Comparison of ENCODE assay signal across 8 cellular contexts in the genomic region with DNA sequence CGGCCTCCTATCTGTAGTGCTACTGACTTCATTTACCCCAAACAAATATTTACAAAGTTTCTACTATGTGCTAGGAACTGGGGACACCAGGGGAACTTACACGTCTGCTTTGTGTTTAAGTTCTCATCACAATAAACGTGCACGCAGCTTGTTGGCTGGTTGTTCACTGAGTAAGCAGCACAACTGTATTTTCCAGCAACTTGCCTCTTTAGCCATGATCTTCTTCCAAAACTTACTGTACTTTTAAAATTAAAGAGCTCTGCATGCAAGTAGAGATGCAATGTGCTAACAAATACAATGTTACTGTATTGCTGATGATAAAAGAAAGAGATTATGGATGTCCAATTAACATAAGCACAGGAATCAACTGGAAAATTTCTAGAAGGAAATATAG.
DNase-seq lines count a peak whose midpoint lies in the region; ATAC-seq and TF ChIP-seq lines count a peak whose summit lies in the region.

No MANE protein-coding gene starts in this region.

- H3K9me3 ChIP-seq in spleen, result no peaks in the 10 kb centered on the region

- H3K9me3 Mint-ChIP-seq in GM23338 (peaks cover 17% of the 10 kb centered on the region; the same call in 2 of the 3 replicates), WTC11 (peaks cover 10% of the 10 kb centered on the region)

- CTCF ChIA-PET in WTC11 (lab: Charles Lee), result interaction anchor here (1.5 to 2.3 kb wide), 2 partner anchors 19 to 85 kb away, joined by 7 to 9 read pairs; no protein-coding TSS in a partner anchor

- no peaks in the 10 kb centered on the region for H3K27me3 ChIP-seq in GM23338 (ENCODE audit: insufficient read depth)
- no peaks in the 10 kb centered on the region for H3K27me3 ChIP-seq in spleen (replicated peaks in 1 of 7)

- no peak overlapping the region for H2AFZ ChIP-seq in GM23338

- H3K27ac ChIP-seq in GM23338 (ENCODE audit: low read depth) (peak overlapping the region; percentile 83), spleen (peak overlapping the region; percentile 62 to 95 (median 86))

- H3K27me3 Mint-ChIP-seq in GM23338 (ENCODE audit: insufficient read depth, low read depth, poor library complexity) (peaks cover 21% of the 10 kb centered on the region), WTC11 (ENCODE audit: low read depth) (no peaks in the 10 kb centered on the region)

- 39 to 65% (median 55%) methylated on average over 4 of the region's 4 CpGs for WGBS in spleen, 5 donors

- TF ChIP-seq CTCF in GM23338 (conservative IDR thresholded peaks at IDR 0.05; ENCODE audit: low read depth in 2 of 2), result no peak
- TF ChIP-seq CTCF in WTC11 (IDR thresholded peaks at IDR 0.05), result no peak
- no peak for TF ChIP-seq CTCF in fibroblast of villous mesenchyme (IDR thresholded peaks at IDR 0.05; ENCODE audit: insufficient read depth, low read depth, low read length)
- TF ChIP-seq CTCF in spleen (IDR thresholded peaks at IDR 0.05 in 8 of 11, conservative IDR thresholded peaks at IDR 0.05 in 3 of 11), result no peak

- intact Hi-C loops in spleen (cut with DNase I; ENCODE audit: low total_unique reads), result loop anchor here (10.0 kb wide), 1 partner anchor 58 kb away; no protein-coding TSS in a partner anchor

- H3K27ac Mint-ChIP-seq in GM23338, result peak overlapping the region; percentile 10; the same call in 1 of the 2 replicates
- peak overlapping the region; percentile 93 for H3K27ac Mint-ChIP-seq in WTC11

- H3F3A ChIP-seq in GM23338 (replicated peaks; ENCODE audit: low read depth), result no peaks in the 10 kb centered on the region; the same call in 1 of the 2 replicates

- H3K4me3 Mint-ChIP-seq in GM23338, result no peak overlapping the region
- H3K4me3 Mint-ChIP-seq in WTC11, result no peak overlapping the region; the same call in 1 of the 2 replicates

- ATAC-seq in GM23338 (no peak), WTC11 (no peak)

- H3K4me1 Mint-ChIP-seq in GM23338 (peaks cover 82% of the 10 kb centered on the region), WTC11 (peaks cover 91% of the 10 kb centered on the region)

- DNase-seq in GM23338 (ENCODE audit: low spot score) (no peak), WTC11 (ENCODE audit: low spot score) (no peak), fibroblast of villous mesenchyme (ENCODE audit: low read depth) (no peak), spleen (no peak), NCI-H1436 treated with DMSO at 0.1 percent for 48 hours (lab: John Stamatoyannopoulos, UW) (no peak), kidney glomerular epithelial cell (lab: John Stamatoyannopoulos, UW) (no peak), NCI-H146 (lab: John Stamatoyannopoulos, UW) (no peak)
- DNase-seq in activated CD4-positive, alpha-beta T cell treated with anti-CD3 and anti-CD28 coated beads for 48 hours, result no peak

- no peak for TF ChIP-seq POLR2A in spleen (IDR thresholded peaks at IDR 0.05)

- H3K4me1 ChIP-seq in GM23338 (ENCODE audit: insufficient read depth) (peaks cover 75% of the 10 kb centered on the region), spleen (peaks cover 48 to 98% (median 92%) of the 10 kb centered on the region in 6 donors)

- H4K20me1 ChIP-seq in GM23338 (replicated peaks; ENCODE audit: insufficient read depth), result no peaks in the 10 kb centered on the region

- H3K36me3 ChIP-seq in GM23338 (ENCODE audit: insufficient read depth) (no peaks in the 10 kb centered on the region), spleen (no peaks in the 10 kb centered on the region)

- H3K4me3 ChIP-seq in GM23338, result peak overlapping the region; percentile 33
- peak overlapping the region; percentile 1 for H3K4me3 ChIP-seq in fibroblast of villous mesenchyme (ENCODE audit: low read depth, low read length)
- peak overlapping the region in 2 of 8 donors; percentile 29 to 63 for H3K4me3 ChIP-seq in spleen

- POLR2A ChIA-PET in WTC11 (lab: Charles Lee), result no interaction called here

- peak overlapping the region; percentile 60 for H3K4me2 ChIP-seq in GM23338

- H3K9me2 ChIP-seq in GM23338 (ENCODE audit: insufficient read depth), result peaks cover 12% of the 10 kb centered on the region; the same call in 1 of the 2 replicates

- H3K36me3 Mint-ChIP-seq in GM23338 (ENCODE audit: low read depth) (peaks cover 15% of the 10 kb centered on the region), WTC11 (peaks cover 10% of the 10 kb centered on the region)

- H3K79me2 ChIP-seq in GM23338 (replicated peaks; ENCODE audit: insufficient read depth), result peaks cover 87% of the 10 kb centered on the region

TF ChIP-seq in GM23338, 12 proteins besides CTCF, POLR2A, EP300 and RAD21 (continues in another document):
- TF ChIP-seq, protein P1, sequence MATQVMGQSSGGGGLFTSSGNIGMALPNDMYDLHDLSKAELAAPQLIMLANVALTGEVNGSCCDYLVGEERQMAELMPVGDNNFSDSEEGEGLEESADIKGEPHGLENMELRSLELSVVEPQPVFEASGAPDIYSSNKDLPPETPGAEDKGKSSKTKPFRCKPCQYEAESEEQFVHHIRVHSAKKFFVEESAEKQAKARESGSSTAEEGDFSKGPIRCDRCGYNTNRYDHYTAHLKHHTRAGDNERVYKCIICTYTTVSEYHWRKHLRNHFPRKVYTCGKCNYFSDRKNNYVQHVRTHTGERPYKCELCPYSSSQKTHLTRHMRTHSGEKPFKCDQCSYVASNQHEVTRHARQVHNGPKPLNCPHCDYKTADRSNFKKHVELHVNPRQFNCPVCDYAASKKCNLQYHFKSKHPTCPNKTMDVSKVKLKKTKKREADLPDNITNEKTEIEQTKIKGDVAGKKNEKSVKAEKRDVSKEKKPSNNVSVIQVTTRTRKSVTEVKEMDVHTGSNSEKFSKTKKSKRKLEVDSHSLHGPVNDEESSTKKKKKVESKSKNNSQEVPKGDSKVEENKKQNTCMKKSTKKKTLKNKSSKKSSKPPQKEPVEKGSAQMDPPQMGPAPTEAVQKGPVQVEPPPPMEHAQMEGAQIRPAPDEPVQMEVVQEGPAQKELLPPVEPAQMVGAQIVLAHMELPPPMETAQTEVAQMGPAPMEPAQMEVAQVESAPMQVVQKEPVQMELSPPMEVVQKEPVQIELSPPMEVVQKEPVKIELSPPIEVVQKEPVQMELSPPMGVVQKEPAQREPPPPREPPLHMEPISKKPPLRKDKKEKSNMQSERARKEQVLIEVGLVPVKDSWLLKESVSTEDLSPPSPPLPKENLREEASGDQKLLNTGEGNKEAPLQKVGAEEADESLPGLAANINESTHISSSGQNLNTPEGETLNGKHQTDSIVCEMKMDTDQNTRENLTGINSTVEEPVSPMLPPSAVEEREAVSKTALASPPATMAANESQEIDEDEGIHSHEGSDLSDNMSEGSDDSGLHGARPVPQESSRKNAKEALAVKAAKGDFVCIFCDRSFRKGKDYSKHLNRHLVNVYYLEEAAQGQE (IDR thresholded peaks at IDR 0.05; ENCODE audit: unreplicated experiment), result no peak
- TF ChIP-seq POLR2AphosphoS5 (IDR thresholded peaks at IDR 0.05; ENCODE audit: low read depth), result no peak

TF ChIP-seq in WTC11, 78 proteins besides CTCF, POLR2A, EP300 and RAD21:
- no peak for TF ChIP-seq ZNF138 (CRISPR knock-in tag; conservative IDR thresholded peaks at IDR 0.05)
- TF ChIP-seq FOXP1 (CRISPR knock-in tag; IDR thresholded peaks at IDR 0.05; ENCODE audit: borderline replicate concordance), result no peak
- TF ChIP-seq, protein P2, sequence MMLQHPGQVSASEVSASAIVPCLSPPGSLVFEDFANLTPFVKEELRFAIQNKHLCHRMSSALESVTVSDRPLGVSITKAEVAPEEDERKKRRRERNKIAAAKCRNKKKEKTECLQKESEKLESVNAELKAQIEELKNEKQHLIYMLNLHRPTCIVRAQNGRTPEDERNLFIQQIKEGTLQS (CRISPR knock-in tag; conservative IDR thresholded peaks at IDR 0.05), result no peak
- no peak for TF ChIP-seq ZNF423 (CRISPR knock-in tag; IDR thresholded peaks at IDR 0.05)
